ENCODE assay signal across 8 cellular contexts in the genomic region with DNA sequence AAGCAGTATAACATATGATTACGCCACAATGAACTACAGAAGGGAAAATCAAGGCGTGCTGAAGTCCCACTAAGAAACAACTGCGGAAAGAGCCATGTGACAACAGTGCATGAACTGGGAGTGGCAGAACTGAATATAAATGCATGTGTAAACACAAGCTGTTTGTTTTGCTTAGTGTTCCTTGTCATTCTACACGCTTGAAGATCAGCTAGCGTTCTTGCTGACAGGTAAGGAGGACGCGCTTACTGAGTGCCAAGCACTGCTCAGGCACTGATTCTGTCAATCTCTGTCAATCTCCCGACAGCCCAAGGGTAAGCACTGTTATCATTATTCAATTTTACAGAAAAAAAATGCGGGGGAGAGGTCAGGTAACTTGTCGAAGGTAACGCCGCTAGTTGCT. TPM values are rescaled to one million over a fixed set of nuclear protein-coding genes. Genes with fewer than 3 reads are reported as not detected.
DNase-seq lines count a peak whose midpoint lies in the region; ATAC-seq, FAIRE-seq and TF ChIP-seq lines count a peak whose summit lies in the region.

No MANE protein-coding gene starts in this region.

- FAIRE-seq in small intestine (lab: Jason Lieb, UNC), result no peak
- no peak for FAIRE-seq in GM12892 (lab: Jason Lieb, UNC)

- no peak overlapping the region for H3K27ac Mint-ChIP-seq in activated T-helper 17 cell treated with anti-CD3 and anti-CD28 coated beads, Interleukin-2, amount 50 U/mL, for 72 hours

- H3K27ac ChIP-seq in Karpas-422 (ENCODE audit: low read length) (peak overlapping the region; percentile 53), iPS DF 6.9 (ENCODE audit: low read length) (no peak overlapping the region), small intestine (ENCODE audit: low read depth in 1 of 2, low read length in 1 of 2) (peak overlapping the region; percentile 80 to 99)

- peak overlapping the region; percentile 98 for H3K4me3 ChIP-seq in Karpas-422 (ENCODE audit: low read length)
- H3K4me3 ChIP-seq in iPS DF 6.9 (ENCODE audit: low read length), result peak overlapping the region; percentile 66; the same call in 1 of the 2 replicates
- peak overlapping the region; percentile 17 to 78 for H3K4me3 ChIP-seq in small intestine (ENCODE audit: low read depth in 1 of 2, low read length in 2 of 2)

- H4K20me1 ChIP-seq in Karpas-422 (ENCODE audit: insufficient read depth, low read depth, low read length), result peaks cover 45% of the 10 kb centered on the region

- H3K9me3 Mint-ChIP-seq in activated T-helper 17 cell treated with anti-CD3 and anti-CD28 coated beads, Interleukin-2, amount 50 U/mL, for 72 hours, result no peaks in the 10 kb centered on the region

- no peaks in the 10 kb centered on the region for H3K27me3 Mint-ChIP-seq in activated T-helper 17 cell treated with anti-CD3 and anti-CD28 coated beads, Interleukin-2, amount 50 U/mL, for 72 hours

- WGBS in iPS DF 6.9 (ENCODE audit: insufficient coverage, insufficient read length), result no CpG with 5 or more reads among the region's 12 CpGs
- 0% methylated on average over 12 of the region's 12 CpGs for WGBS in small intestine, 3 donors

- H3K9me3 ChIP-seq in Karpas-422 (ENCODE audit: low read length), result no peaks in the 10 kb centered on the region
- H3K9me3 ChIP-seq in iPS DF 6.9 (ENCODE audit: control insufficient read depth, insufficient read depth, low read length), result no peaks in the 10 kb centered on the region
- no peaks in the 10 kb centered on the region for H3K9me3 ChIP-seq in small intestine (ENCODE audit: control insufficient read depth, low read depth)

- peak overlapping the region; percentile 99 for H2AFZ ChIP-seq in Karpas-422 (ENCODE audit: low read length)

- DNase-seq in NCI-H1092 (lab: John Stamatoyannopoulos, UW) (peak; percentile 54), NCI-H1092 treated with DMSO at 0.1 percent for 48 hours (lab: John Stamatoyannopoulos, UW) (no peak), Karpas-422 (no peak), iPS DF 6.9 (ENCODE audit: low read depth, low spot score) (no peak), small intestine (peak; percentile 62), GM12892 (ENCODE audit: insufficient read length) (no peak)

- TF ChIP-seq POLR2A in GM12892 (IDR thresholded peaks at IDR 0.05; ENCODE audit: low read depth, low read length), result no peak

- H3K4me1 ChIP-seq in Karpas-422 (ENCODE audit: low read length) (peaks cover 33% of the 10 kb centered on the region), iPS DF 6.9 (ENCODE audit: control insufficient read depth, insufficient read depth, low read length) (no peaks in the 10 kb centered on the region), small intestine (ENCODE audit: control insufficient read depth in 2 of 2, insufficient read depth in 1 of 2, low read depth in 1 of 2, low read length in 1 of 2) (peaks cover 4 to 11% of the 10 kb centered on the region in 2 donors)

- H3K4me3 Mint-ChIP-seq in activated T-helper 17 cell treated with anti-CD3 and anti-CD28 coated beads, Interleukin-2, amount 50 U/mL, for 72 hours, result no peak overlapping the region

- peaks cover 36% of the 10 kb centered on the region for H3K4me1 Mint-ChIP-seq in activated T-helper 17 cell treated with anti-CD3 and anti-CD28 coated beads, Interleukin-2, amount 50 U/mL, for 72 hours

- peak overlapping the region; percentile 95 for H3K9ac ChIP-seq in Karpas-422 (ENCODE audit: low read length)

- peaks cover 18% of the 10 kb centered on the region; the same call in 1 of the 2 replicates for H3K36me3 ChIP-seq in Karpas-422 (ENCODE audit: insufficient read depth, low read length)
- no peaks in the 10 kb centered on the region; the same call in 1 of the 2 replicates for H3K36me3 ChIP-seq in iPS DF 6.9 (ENCODE audit: control insufficient read depth, insufficient read depth, low read length)
- H3K36me3 ChIP-seq in small intestine (ENCODE audit: control insufficient read depth in 2 of 2, insufficient read depth in 2 of 2, low read length in 2 of 2), result peaks cover 0 to 2% of the 10 kb centered on the region in 2 donors

- no peaks in the 10 kb centered on the region for H3K27me3 ChIP-seq in Karpas-422 (ENCODE audit: low read length)
- no peaks in the 10 kb centered on the region for H3K27me3 ChIP-seq in iPS DF 6.9 (ENCODE audit: control insufficient read depth, insufficient read depth, low read length)
- no peaks in the 10 kb centered on the region for H3K27me3 ChIP-seq in small intestine (ENCODE audit: control insufficient read depth in 2 of 2, insufficient read depth in 2 of 2, low read length in 2 of 2)

- peaks cover 88% of the 10 kb centered on the region for H3K79me2 ChIP-seq in Karpas-422 (ENCODE audit: low read length)

- peak; percentile 32 for ATAC-seq in GM21825 (IDR thresholded peaks at IDR 0.05; ENCODE audit: unreplicated experiment)
- peak; percentile 50 for ATAC-seq in activated T-helper 17 cell treated with anti-CD3 and anti-CD28 coated beads, Interleukin-2, amount 50 U/mL, for 72 hours (replicated peaks)

- peaks cover 21% of the 10 kb centered on the region for H3K36me3 Mint-ChIP-seq in activated T-helper 17 cell treated with anti-CD3 and anti-CD28 coated beads, Interleukin-2, amount 50 U/mL, for 72 hours (ENCODE audit: low read depth)

- no peaks in the 10 kb centered on the region for H3K9me2 ChIP-seq in Karpas-422 (replicated peaks; ENCODE audit: insufficient read depth, low read length)

- peak overlapping the region; percentile 100 for H3K4me2 ChIP-seq in Karpas-422 (ENCODE audit: low read depth, low read length, poor library complexity, severe bottlenecking)

RNA-seq across cellular contexts. Expression of a gene that starts 0.5 kb away (rescaled TPM):
- total RNA-seq in Karpas-422 (2014; rRNA removed; shearing (Covaris generic); ENCODE audit: low replicate concordance), result 16.2 and 26.5 TPM in 2 replicates
- total RNA-seq in activated T-helper 17 cell treated with anti-CD3 and anti-CD28 coated beads, Interleukin-2, amount 50 U/mL, for 72 hours, result 10 to 100 TPM; 16.8 to 25.6 TPM
- polyA plus RNA-seq in small intestine, result 10 to 100 TPM; 10.0 to 17.3 (median 11.9) TPM
- 18.5 TPM for polyA plus RNA-seq in GM12892 (2012; ENCODE audit: missing spikeins)

RNA-seq across cellular contexts. Expression of a gene that starts 0.6 kb away (rescaled TPM):
- total RNA-seq in Karpas-422 (2014; rRNA removed; shearing (Covaris generic); ENCODE audit: low replicate concordance), result 208 and 309 TPM in 2 replicates
- total RNA-seq in activated T-helper 17 cell treated with anti-CD3 and anti-CD28 coated beads, Interleukin-2, amount 50 U/mL, for 72 hours, result 100 to 1,000 TPM; 183 to 201 TPM
- polyA plus RNA-seq in small intestine, result 100 to 1,000 TPM; 305 to 314 (median 311) TPM
- 280 TPM for polyA plus RNA-seq in GM12892 (2012; ENCODE audit: missing spikeins)

RNA-seq across cellular contexts. Expression of a gene that starts 30.8 kb away (rescaled TPM):
- 167 and 222 TPM in 2 replicates for total RNA-seq in Karpas-422 (2014; rRNA removed; shearing (Covaris generic); ENCODE audit: low replicate concordance)
- total RNA-seq in activated T-helper 17 cell treated with anti-CD3 and anti-CD28 coated beads, Interleukin-2, amount 50 U/mL, for 72 hours, result 100 to 1,000 TPM in 1 of 2 donors, 10 to 100 TPM in 1; 61.3 to 128 TPM
- polyA plus RNA-seq in small intestine, result 10 to 100 TPM; 54.9 to 69.7 (median 59.3) TPM
- 94.5 TPM for polyA plus RNA-seq in GM12892 (2012; ENCODE audit: missing spikeins)

Comparison
In these comparisons a context has a peak if more than half of its experiments do, and no peak if none do; other contexts are left out.
1. DNase-seq: peak in NCI-H1092 (single experiment) and small intestine (single experiment); none in NCI-H1092 treated with DMSO at 0.1 percent for 48 hours (single experiment), Karpas-422 (single experiment), iPS DF 6.9 (single experiment) and GM12892 (single experiment).
2. H3K4me3 ChIP-seq: peak in every context shown above with its lines; median percentile 98 in Karpas-422; 66 in iPS DF 6.9; 48 in small intestine.